In genomic region chr19:33458807-33459206, GRCh38 we compare ENCODE assay signal across 13 cellular contexts.
"Had no signal": no experiment of that assay in that cellular context is flagged by ENCODE, and none has a peak within 500 bp of the region (broad histone marks: within the 10 kb centered on the region; RNA-seq: fewer than 3 reads in every experiment).

No MANE protein-coding gene starts in this region.

- H3K4me3 ChIP-seq: transverse colon had no signal

- DNase-seq: caudate nucleus; effector memory CD4-positive, alpha-beta T cell; hippocampal formation; naive B cell; stimulated activated CD4-positive, alpha-beta T cell treated with anti-CD3 and anti-CD28 coated beads, Interleukin-4, amount 100 ng/mL, for 4 hours; stimulated activated naive CD8-positive, alpha-beta T cell treated with anti-CD3 and anti-CD28 coated beads, Interleukin-15, amount 100 ng/mL, for 72 hours; transverse colon; WERI-Rb-1 had no signal

- H3K27ac ChIP-seq: transverse colon, WERI-Rb-1 had no signal

- ATAC-seq: esophagus mucosa, SK-N-SH treated with all-trans-retinoic acid at 6 μM for 48 hours had no signal

- H3K9me3 ChIP-seq: transverse colon had no signal

- H3K27me3 ChIP-seq: transverse colon had no signal

- H3K4me1 ChIP-seq: transverse colon had no signal

- FAIRE-seq: endothelial cell of umbilical vein, frontal cortex, TTC549 had no signal
